Comparison of ENCODE assay signal across 25 cellular contexts in genomic region chr20:15776773-15777172, GRCh38.
"Had no signal": no experiment of that assay in that cellular context is flagged by ENCODE, and none has a peak within 500 bp of the region (broad histone marks: within the 10 kb centered on the region; RNA-seq: fewer than 3 reads in every experiment).

No MANE protein-coding gene starts in this region.

- DNase-seq: hypothalamus; immature natural killer cell; kidney; left colon; left ventricle myocardium inferior; mesendoderm; midbrain; mucosa of descending colon; naive thymus-derived CD4-positive, alpha-beta T cell; ovary; right lobe of liver; stimulated activated CD4-positive, alpha-beta T cell treated with anti-CD3 and anti-CD28 coated beads, Interleukin-1b, Interleukin-23, amount 100 ng/mL, for 48 hours; stimulated activated CD4-positive, alpha-beta T cell treated with anti-CD3 and anti-CD28 coated beads, Interleukin-2, amount 100 ng/mL, for 48 hours; stimulated activated CD4-positive, alpha-beta T cell treated with anti-CD3 and anti-CD28 coated beads, Interleukin-4, amount 100 ng/mL, for 4 hours; stimulated activated CD8-positive, alpha-beta memory T cell treated with anti-CD3 and anti-CD28 coated beads, Interleukin-4, amount 100 ng/mL, for 48 hours; stimulated activated naive CD4-positive, alpha-beta T cell treated with Interleukin-2 at 50 U/mL for 16 hours; stimulated activated naive CD8-positive, alpha-beta T cell treated with anti-CD3 and anti-CD28 coated beads, Interleukin-15, amount 100 ng/mL, for 72 hours; substantia nigra; uterus had no signal

- H3K9me3 ChIP-seq: mucosa of descending colon, ovary, right atrium auricular region, right lobe of liver, tibial nerve, uterus had no signal

- H3K27ac ChIP-seq: left ventricle myocardium inferior, ovary, right atrium auricular region, right lobe of liver, tibial nerve, uterus had no signal

- H3K4me3 ChIP-seq: left ventricle myocardium inferior, lung, mucosa of descending colon, ovary, right atrium auricular region, right lobe of liver, smooth muscle cell, tibial nerve, uterus had no signal

- ATAC-seq: left colon; mucosa of descending colon; naive thymus-derived CD4-positive, alpha-beta T cell; natural killer cell treated with Interleukin-12 subunit alpha and Interleukin-12 subunit beta and Interleukin-15 and Interleukin-18, amount 100 ng/mL, for 72 hours; right lobe of liver; stimulated activated memory B cell treated with anti-CD40 and anti-IgM and Interleukin-4, amounts not matched to agents 10 μg/mL and 1 μg/mL and 100 μg/mL, for 72 hours; stimulated activated naive CD8-positive, alpha-beta T cell treated with anti-CD3 and anti-CD28 coated beads, Interleukin-15, amount 100 ng/mL, for 72 hours had no signal

- H3K36me3 ChIP-seq: left ventricle myocardium inferior, ovary, right atrium auricular region, right lobe of liver, tibial nerve, uterus had no signal
